In genomic region chr18:49021433-49022129, GRCh38 we compare ENCODE assay signal across 9 cellular contexts.
DNase-seq lines count a peak whose midpoint lies in the region; ATAC-seq and TF ChIP-seq lines count a peak whose summit lies in the region.
"Had no signal": no experiment of that assay in that cellular context is flagged by ENCODE, and none has a peak within 500 bp of the region (broad histone marks: within the 10 kb centered on the region; RNA-seq: fewer than 3 reads in every experiment).

No MANE protein-coding gene starts in this region.

- H3F3A ChIP-seq in neural progenitor cell (ENCODE audit: low read depth) = no peaks in the 10 kb centered on the region

- no peak overlapping the region for H3K4me3 ChIP-seq in HUES48 (ENCODE audit: low read depth, low read length)
- H3K4me3 ChIP-seq in neural progenitor cell = no peak overlapping the region
- H3K4me3 ChIP-seq: SK-N-MC had no signal

- peaks cover 10% of the 10 kb centered on the region for H3K27me3 Mint-ChIP-seq in neural progenitor cell (ENCODE audit: insufficient read depth, low read depth)

- H3K27ac Mint-ChIP-seq in neural progenitor cell = no peak overlapping the region

- no peaks in the 10 kb centered on the region for H3K79me2 ChIP-seq in neural progenitor cell (ENCODE audit: low read depth)

- H3K27ac ChIP-seq in HUES48 (ENCODE audit: low read depth, low read length) (peak overlapping the region; percentile 11), epithelial cell of prostate (peak overlapping the region; percentile 45), neural progenitor cell (no peak overlapping the region)
- H3K27ac ChIP-seq: SK-N-MC had no signal

- no peak for ATAC-seq in HG02571 (IDR thresholded peaks at IDR 0.05; ENCODE audit: unreplicated experiment)

- H3K4me2 ChIP-seq in neural progenitor cell = no peak overlapping the region

- no peaks in the 10 kb centered on the region for H3K36me3 Mint-ChIP-seq in neural progenitor cell

- H3K9ac ChIP-seq in ES-I3 (ENCODE audit: low read depth, low read length) = peak overlapping the region; percentile 4; the same call in 1 of the 2 replicates
- H3K9ac ChIP-seq in HUES48 (ENCODE audit: low read depth, low read length) = no peak overlapping the region
- H3K9ac ChIP-seq in neural progenitor cell = no peak overlapping the region

- no peak overlapping the region for H2AFZ ChIP-seq in neural progenitor cell (replicated peaks)

- H3K4me3 Mint-ChIP-seq in neural progenitor cell = no peak overlapping the region

- DNase-seq in activated CD4-positive, CD25-positive, alpha-beta regulatory T cell treated with anti-CD3 and anti-CD28 coated beads, Interleukin-2, amount 50 U/mL, for 72 hours = peak; percentile 52
- peak; percentile 56 for DNase-seq in epithelial cell of prostate (ENCODE audit: low read depth, low spot score)
- peak; percentile 40 for DNase-seq in neural progenitor cell (ENCODE audit: low spot score)
- DNase-seq in COLO829 (ENCODE audit: low spot score) = no peak
- DNase-seq in NCI-H1105 treated with DMSO at 0.1 percent for 48 hours (lab: John Stamatoyannopoulos, UW) = no peak

- no peaks in the 10 kb centered on the region for H3K9me3 Mint-ChIP-seq in neural progenitor cell

- H3K4me1 ChIP-seq in ES-I3 (ENCODE audit: insufficient read depth, low read length) (peaks cover 8% of the 10 kb centered on the region; the same call in 1 of the 2 replicates), HUES48 (ENCODE audit: control insufficient read depth, insufficient read depth, low read length) (peaks cover 15% of the 10 kb centered on the region), neural progenitor cell (peaks cover 1% of the 10 kb centered on the region)

- H3K4me1 Mint-ChIP-seq in neural progenitor cell = peaks cover 9% of the 10 kb centered on the region

- peak; percentile 29 for TF ChIP-seq CTCF in neural progenitor cell (IDR thresholded peaks at IDR 0.05)

- H4K20me1 ChIP-seq in neural progenitor cell (ENCODE audit: low read depth) = no peaks in the 10 kb centered on the region

- no peaks in the 10 kb centered on the region for H3K27me3 ChIP-seq in HUES48 (ENCODE audit: control insufficient read depth, insufficient read depth, low read length)
- no peaks in the 10 kb centered on the region for H3K27me3 ChIP-seq in neural progenitor cell

- H3K9me3 ChIP-seq in ES-I3 (ENCODE audit: control insufficient read depth, insufficient read depth, low read length) = no peaks in the 10 kb centered on the region; the same call in 1 of the 2 replicates
- H3K9me3 ChIP-seq in HUES48 (ENCODE audit: control insufficient read depth, insufficient read depth, low read length) = no peaks in the 10 kb centered on the region
- H3K9me3 ChIP-seq in neural progenitor cell (ENCODE audit: low read depth) = no peaks in the 10 kb centered on the region

- H3K36me3 ChIP-seq in ES-I3 (ENCODE audit: insufficient read depth, low read length) (no peaks in the 10 kb centered on the region), HUES48 (ENCODE audit: control insufficient read depth, insufficient read depth, low read length) (no peaks in the 10 kb centered on the region), neural progenitor cell (no peaks in the 10 kb centered on the region)

Comparison
In these comparisons a context has a peak if more than half of its experiments do, and no peak if none do; other contexts are left out.
1. DNase-seq: peak in activated CD4-positive, CD25-positive, alpha-beta regulatory T cell treated with anti-CD3 and anti-CD28 coated beads, Interleukin-2, amount 50 U/mL, for 72 hours (single experiment), epithelial cell of prostate (single experiment) and neural progenitor cell (single experiment); none in COLO829 (single experiment) and NCI-H1105 treated with DMSO at 0.1 percent for 48 hours (single experiment).